Comparison of ENCODE assay signal across 9 cellular contexts in genomic region chr9:115234094-115234493, GRCh38.
DNase-seq lines count a peak whose midpoint lies in the region; ATAC-seq and TF ChIP-seq lines count a peak whose summit lies in the region.
"Had no signal": no experiment of that assay in that cellular context is flagged by ENCODE, and none has a peak within 500 bp of the region (broad histone marks: within the 10 kb centered on the region; RNA-seq: fewer than 3 reads in every experiment).

No MANE protein-coding gene starts in this region.

- peak overlapping the region; percentile 20 for H3K4me2 ChIP-seq in PC-3 (ENCODE audit: low read length)

- CTCF ChIA-PET in PC-3 (lab: Charles Lee): no interaction called here

- peaks cover 3% of the 10 kb centered on the region; the same call in 1 of the 2 replicates for H3K36me3 ChIP-seq in PC-3 (ENCODE audit: low read depth, low read length)
- no peaks in the 10 kb centered on the region for H3K36me3 ChIP-seq in gastroesophageal sphincter

- peaks cover 37 to 50% of the 10 kb centered on the region in 2 donors for H3K27me3 Mint-ChIP-seq in effector memory CD8-positive, alpha-beta T cell

- H4K20me1 ChIP-seq in PC-3 (ENCODE audit: low read length): no peaks in the 10 kb centered on the region

- no peak overlapping the region for H3K9ac ChIP-seq in PC-3 (ENCODE audit: low read length)

- no peaks in the 10 kb centered on the region for H3K36me3 Mint-ChIP-seq in effector memory CD8-positive, alpha-beta T cell (ENCODE audit: insufficient read depth)
- H3K36me3 Mint-ChIP-seq: activated naive CD8-positive, alpha-beta T cell treated with anti-CD3 and anti-CD28 coated beads for 36 hours had no signal

- no peak overlapping the region for H2AFZ ChIP-seq in PC-3 (ENCODE audit: low read length)

- ATAC-seq in HG02678 (IDR thresholded peaks at IDR 0.05; ENCODE audit: unreplicated experiment): peak; percentile 84
- peak; percentile 57 for ATAC-seq in PC-3
- no peak for ATAC-seq in gastroesophageal sphincter
- ATAC-seq in left lobe of liver: no peak
- ATAC-seq in effector memory CD8-positive, alpha-beta T cell (replicated peaks): no peak

- H3K4me3 ChIP-seq in PC-3 (ENCODE audit: low read length): no peak overlapping the region
- H3K4me3 ChIP-seq in gastroesophageal sphincter: no peak overlapping the region

- no peak for TF ChIP-seq EP300 in gastroesophageal sphincter (IDR thresholded peaks at IDR 0.05)

- H3K27me3 ChIP-seq in PC-3 (ENCODE audit: low read length) (no peaks in the 10 kb centered on the region), gastroesophageal sphincter (no peaks in the 10 kb centered on the region)

- TF ChIP-seq CTCF in PC-3 (conservative IDR thresholded peaks at IDR 0.05; ENCODE audit: low read depth, low read length): no peak
- no peak for TF ChIP-seq CTCF in gastroesophageal sphincter (IDR thresholded peaks at IDR 0.05)

- BruUV-seq in PC-3 (replicated peaks; lab: Mats Ljungman, UMichigan): no TSS peak

- DNase-seq in COLO829 (ENCODE audit: low spot score): peak; percentile 64
- DNase-seq in PC-3: peak; percentile 65
- no peak for DNase-seq in NCI-H1105 (lab: John Stamatoyannopoulos, UW)
- no peak for DNase-seq in left lobe of liver (ENCODE audit: low spot score)
- no peak for DNase-seq in effector memory CD8-positive, alpha-beta T cell
- no peak for DNase-seq in anterior cingulate cortex (lab: John Stamatoyannopoulos, UW)
- DNase-seq: activated naive CD8-positive, alpha-beta T cell treated with anti-CD3 and anti-CD28 coated beads for 36 hours had no signal

- H3K4me1 ChIP-seq in PC-3 (ENCODE audit: insufficient read depth, low read length) (peaks cover 11% of the 10 kb centered on the region), gastroesophageal sphincter (peaks cover 0 to 3% (median 0%) of the 10 kb centered on the region in 3 donors)

- H3K4me3 Mint-ChIP-seq in effector memory CD8-positive, alpha-beta T cell: no peak overlapping the region
- H3K4me3 Mint-ChIP-seq: activated naive CD8-positive, alpha-beta T cell treated with anti-CD3 and anti-CD28 coated beads for 36 hours had no signal

- intact Hi-C loops in PC-3 (cut with micrococcal nuclease): no loop called here

- H3K4me1 Mint-ChIP-seq in effector memory CD8-positive, alpha-beta T cell (ENCODE audit: low read depth in 2 of 2): no peaks in the 10 kb centered on the region
- H3K4me1 Mint-ChIP-seq: activated naive CD8-positive, alpha-beta T cell treated with anti-CD3 and anti-CD28 coated beads for 36 hours had no signal

- no peaks in the 10 kb centered on the region for H3F3A ChIP-seq in PC-3 (ENCODE audit: low read length, unreplicated experiment)

- H3K79me2 ChIP-seq in PC-3 (ENCODE audit: low read length): no peaks in the 10 kb centered on the region

- no peaks in the 10 kb centered on the region for H3K9me2 ChIP-seq in PC-3 (replicated peaks; ENCODE audit: low read length)

- 15% methylated on average over 2 of the region's 2 CpGs; no CpG with 5 or more reads in 1 of the 2 donors for WGBS in gastroesophageal sphincter (ENCODE audit: low coverage in 1 of 2), 2 donors

- peaks cover 0 to 5% of the 10 kb centered on the region in 2 donors for H3K9me3 Mint-ChIP-seq in effector memory CD8-positive, alpha-beta T cell
- H3K9me3 Mint-ChIP-seq: activated naive CD8-positive, alpha-beta T cell treated with anti-CD3 and anti-CD28 coated beads for 36 hours had no signal

- 0 out of 2 replicates have a peak, but pooled peaks cover 2% of the 10 kb centered on the region for H3K9me3 ChIP-seq in PC-3 (ENCODE audit: low read length)
- no peaks in the 10 kb centered on the region for H3K9me3 ChIP-seq in gastroesophageal sphincter

- H3K27ac Mint-ChIP-seq in effector memory CD8-positive, alpha-beta T cell: no peak overlapping the region
- H3K27ac Mint-ChIP-seq: activated naive CD8-positive, alpha-beta T cell treated with anti-CD3 and anti-CD28 coated beads for 36 hours had no signal

- POLR2A ChIA-PET in PC-3 (lab: Charles Lee; ENCODE audit: unreplicated experiment): no interaction called here

- TF ChIP-seq POLR2A in gastroesophageal sphincter (IDR thresholded peaks at IDR 0.05): no peak

- peak overlapping the region; percentile 23 for H3K27ac ChIP-seq in PC-3 (ENCODE audit: low read length)
- peak overlapping the region in 3 of 4 donors; percentile 7 to 47 (median 25) for H3K27ac ChIP-seq in gastroesophageal sphincter

Comparison
In these comparisons a context has a peak if more than half of its experiments do, and no peak if none do; other contexts are left out.
1. DNase-seq: peak in COLO829 (single experiment) and PC-3 (single experiment); none in NCI-H1105 (single experiment), left lobe of liver (single experiment), effector memory CD8-positive, alpha-beta T cell (0 of 3) and anterior cingulate cortex (0 of 58).
2. ATAC-seq: peak in HG02678 (single experiment) and PC-3 (single experiment); none in gastroesophageal sphincter (single experiment), left lobe of liver (single experiment) and effector memory CD8-positive, alpha-beta T cell (single experiment).